8 cellular contexts compared by ENCODE assay signal in genomic region chr16:67720236-67720635, GRCh38. TPM values are rescaled to one million over a fixed set of nuclear protein-coding genes. Genes with fewer than 3 reads are reported as not detected.
DNase-seq lines count a peak whose midpoint lies in the region; TF ChIP-seq lines count a peak whose summit lies in the region.

No MANE protein-coding gene starts in this region.

- peak overlapping the region; percentile 79 to 95 (median 86); a peak in 21 of 22 replicates for H3K27ac ChIP-seq in BLaER1 treated with 17β-estradiol and CSF1 and Interleukin-3, amounts not matched to agents 10 nM and 100 nM
- H3K27ac ChIP-seq in ectodermal cell (ENCODE audit: insufficient read depth, low read depth, low read length, poor library complexity, severe bottlenecking) (no peak overlapping the region), neural progenitor cell (no peak overlapping the region)

- peak overlapping the region; percentile 96 for H3K4me3 Mint-ChIP-seq in neural progenitor cell

- no peaks in the 10 kb centered on the region for H3K27me3 ChIP-seq in BLaER1 treated with 17β-estradiol and CSF1 and Interleukin-3, amounts not matched to agents 10 nM and 100 nM
- H3K27me3 ChIP-seq in ectodermal cell (ENCODE audit: control insufficient read depth, insufficient read depth, low read length, poor library complexity, severe bottlenecking), result no peaks in the 10 kb centered on the region
- H3K27me3 ChIP-seq in neural progenitor cell, result no peaks in the 10 kb centered on the region

- peaks cover 5% of the 10 kb centered on the region for H3K36me3 Mint-ChIP-seq in neural progenitor cell

- H3K27ac Mint-ChIP-seq in neural progenitor cell, result no peak overlapping the region

- peak overlapping the region; percentile 75 to 92 (median 86); a peak in 20 of 22 replicates for H3K9ac ChIP-seq in BLaER1 treated with 17β-estradiol and CSF1 and Interleukin-3, amounts not matched to agents 10 nM and 100 nM
- peak overlapping the region; percentile 56 for H3K9ac ChIP-seq in neural progenitor cell

- H3K9me3 Mint-ChIP-seq in neural progenitor cell, result no peaks in the 10 kb centered on the region

- H3K4me1 ChIP-seq in BLaER1 treated with 17β-estradiol and CSF1 and Interleukin-3, amounts not matched to agents 10 nM and 100 nM, result peaks cover 31 to 61% (median 43%) of the 10 kb centered on the region in 10 experiments
- H3K4me1 ChIP-seq in ectodermal cell (ENCODE audit: control insufficient read depth, insufficient read depth, low read length) (peaks cover 10% of the 10 kb centered on the region), neural progenitor cell (peaks cover 6% of the 10 kb centered on the region)

- H3K4me2 ChIP-seq in BLaER1 treated with 17β-estradiol and CSF1 and Interleukin-3, amounts not matched to agents 10 nM and 100 nM, result peak overlapping the region; percentile 81 to 100 (median 88)
- peak overlapping the region; percentile 91 for H3K4me2 ChIP-seq in neural progenitor cell

- H3K79me2 ChIP-seq in neural progenitor cell (ENCODE audit: low read depth), result peaks cover 36% of the 10 kb centered on the region

- H3K4me3 ChIP-seq in BLaER1 treated with 17β-estradiol and CSF1 and Interleukin-3, amounts not matched to agents 10 nM and 100 nM, result peak overlapping the region; percentile 71 to 94 (median 88); a peak in 17 of 20 replicates
- H3K4me3 ChIP-seq in ectodermal cell (ENCODE audit: insufficient read depth, low read depth, low read length), result peak overlapping the region; percentile 91
- H3K4me3 ChIP-seq in neural progenitor cell, result peak overlapping the region; percentile 79

- peak overlapping the region; percentile 93 for H2AFZ ChIP-seq in neural progenitor cell (replicated peaks)

- peaks cover 4% of the 10 kb centered on the region for H3K27me3 Mint-ChIP-seq in neural progenitor cell (ENCODE audit: insufficient read depth, low read depth)

- WGBS in ectodermal cell, 2 experiments, result 79 to 96% methylated on average over 1 of the region's 1 CpG

- DNase-seq in NAMALWA (ENCODE audit: low spot score) (peak; percentile 16), neural progenitor cell (ENCODE audit: low spot score) (peak; percentile 5), HK-2 (ENCODE audit: unreplicated experiment) (no peak), midbrain (lab: John Stamatoyannopoulos, UW) (no peak), LoVo (ENCODE audit: low spot score) (no peak), NCI-H748 treated with DMSO at 0.1 percent for 48 hours (lab: John Stamatoyannopoulos, UW) (no peak)

- peaks cover 14 to 40% (median 28%) of the 10 kb centered on the region in 11 experiments; a peak in 21 of 22 replicates for H3K36me3 ChIP-seq in BLaER1 treated with 17β-estradiol and CSF1 and Interleukin-3, amounts not matched to agents 10 nM and 100 nM
- no peaks in the 10 kb centered on the region for H3K36me3 ChIP-seq in ectodermal cell (ENCODE audit: control insufficient read depth, insufficient read depth, low read length)
- no peaks in the 10 kb centered on the region for H3K36me3 ChIP-seq in neural progenitor cell

- H3K9me3 ChIP-seq in BLaER1 treated with 17β-estradiol and CSF1 and Interleukin-3, amounts not matched to agents 10 nM and 100 nM (replicated peaks in 1 of 11), result no peaks in the 10 kb centered on the region
- H3K9me3 ChIP-seq in ectodermal cell (ENCODE audit: control insufficient read depth, low read length) (no peaks in the 10 kb centered on the region), neural progenitor cell (ENCODE audit: low read depth) (no peaks in the 10 kb centered on the region)

- peaks cover 12% of the 10 kb centered on the region for H3F3A ChIP-seq in neural progenitor cell (ENCODE audit: low read depth)

- peaks cover 0 to 31% (median 9%) of the 10 kb centered on the region in 11 experiments; a peak in 11 of 22 replicates for H4K20me1 ChIP-seq in BLaER1 treated with 17β-estradiol and CSF1 and Interleukin-3, amounts not matched to agents 10 nM and 100 nM
- H4K20me1 ChIP-seq in neural progenitor cell (ENCODE audit: low read depth), result peaks cover 20% of the 10 kb centered on the region

- no peak for TF ChIP-seq CTCF in neural progenitor cell (IDR thresholded peaks at IDR 0.05)

- H3K4me1 Mint-ChIP-seq in neural progenitor cell, result peaks cover 22% of the 10 kb centered on the region

RNA-seq across cellular contexts. Expression of gene GFOD2, which starts 1.1 kb away (rescaled TPM):
- 27.2 TPM for polyA plus RNA-seq in ectodermal cell (2013, experiment 1 of 4)
- 25.7 TPM for polyA plus RNA-seq in ectodermal cell (2013, experiment 2 of 4)
- 18.5 TPM for polyA plus RNA-seq in ectodermal cell (2013, experiment 3 of 4)
- 20.8 TPM for polyA plus RNA-seq in ectodermal cell (2013, experiment 4 of 4)
- 13.2 and 21.4 TPM in 2 replicates for total RNA-seq in neural progenitor cell (ENCODE audit: low replicate concordance)

RNA-seq across cellular contexts. Expression of gene C16orf86, which starts 53.6 kb away (rescaled TPM):
- 4.5 TPM for polyA plus RNA-seq in ectodermal cell (2013, experiment 1 of 4)
- 3.8 TPM for polyA plus RNA-seq in ectodermal cell (2013, experiment 2 of 4)
- 4.1 TPM for polyA plus RNA-seq in ectodermal cell (2013, experiment 3 of 4)
- 4.5 TPM for polyA plus RNA-seq in ectodermal cell (2013, experiment 4 of 4)
- total RNA-seq in neural progenitor cell (ENCODE audit: low replicate concordance), result 0.24 and 6.0 TPM in 2 replicates

RNA-seq across cellular contexts. Expression of gene ENKD1, which starts 53.7 kb away (rescaled TPM):
- 23.2 TPM for polyA plus RNA-seq in ectodermal cell (2013, experiment 1 of 4)
- polyA plus RNA-seq in ectodermal cell (2013, experiment 2 of 4), result 28.1 TPM
- polyA plus RNA-seq in ectodermal cell (2013, experiment 3 of 4), result 22.2 TPM
- polyA plus RNA-seq in ectodermal cell (2013, experiment 4 of 4), result 27.6 TPM
- total RNA-seq in neural progenitor cell (ENCODE audit: low replicate concordance), result 6.9 and 18.7 TPM in 2 replicates

RNA-seq across cellular contexts. Expression of gene PARD6A, which starts 59.5 kb away (rescaled TPM):
- polyA plus RNA-seq in ectodermal cell (2013, experiment 1 of 4), result 4.6 TPM
- polyA plus RNA-seq in ectodermal cell (2013, experiment 2 of 4), result 5.0 TPM
- 4.7 TPM for polyA plus RNA-seq in ectodermal cell (2013, experiment 3 of 4)
- polyA plus RNA-seq in ectodermal cell (2013, experiment 4 of 4), result 5.8 TPM
- 2.7 and 8.7 TPM in 2 replicates for total RNA-seq in neural progenitor cell (ENCODE audit: low replicate concordance)

Comparison
In these comparisons a context has a peak if more than half of its experiments do, and no peak if none do; other contexts are left out.
1. H3K27ac ChIP-seq: peak in BLaER1 treated with 17β-estradiol and CSF1 and Interleukin-3, amounts not matched to agents 10 nM and 100 nM (11 of 11); none in ectodermal cell (single experiment) and neural progenitor cell (single experiment).
2. DNase-seq: peak in NAMALWA (single experiment) and neural progenitor cell (single experiment); none in HK-2 (single experiment), midbrain (single experiment), LoVo (single experiment) and NCI-H748 treated with DMSO at 0.1 percent for 48 hours (single experiment).
3. Peak in every context shown above with its lines, with median percentiles within 50 percentile points of each other: H3K4me3 ChIP-seq.